ENCODE assay signal across 31 cellular contexts in the genomic region with DNA sequence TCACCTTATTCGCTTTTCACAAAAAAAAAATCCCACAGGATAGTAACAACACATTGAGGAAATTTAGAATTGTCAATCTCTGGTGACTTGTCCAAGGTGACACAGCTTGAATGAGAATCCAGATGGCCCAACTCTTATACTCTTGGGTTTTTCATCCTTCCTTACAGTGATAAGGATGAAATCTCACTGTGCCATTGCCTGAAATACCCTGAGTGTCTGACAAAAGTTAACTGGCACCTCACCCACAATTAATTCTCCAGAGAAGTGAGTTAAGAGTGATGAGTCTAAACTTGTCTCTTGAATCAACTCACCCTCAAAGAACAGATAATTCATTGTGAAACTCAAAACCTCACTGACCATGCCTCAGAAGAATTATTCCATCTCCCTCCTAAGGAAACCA. TPM values are rescaled to one million over a fixed set of nuclear protein-coding genes. Genes with fewer than 3 reads are reported as not detected.
"Had no signal": no experiment of that assay in that cellular context is flagged by ENCODE, and none has a peak within 500 bp of the region (broad histone marks: within the 10 kb centered on the region; RNA-seq: fewer than 3 reads in every experiment).

No MANE protein-coding gene starts in this region.

- H3K36me3 ChIP-seq: adrenal gland, ascending aorta had no signal

- H3K27me3 ChIP-seq: adrenal gland, ascending aorta had no signal

- H3K27ac ChIP-seq: adrenal gland, ascending aorta had no signal

- ATAC-seq: activated CD4-positive, alpha-beta T cell treated with anti-CD3 and anti-CD28 coated beads for 36 hours; activated CD8-positive, alpha-beta memory T cell treated with anti-CD3 and anti-CD28 coated beads, Interleukin-2, amount 10 ng/mL, durations not matched to agents 7 days and 5 days; activated CD8-positive, alpha-beta T cell treated with anti-CD3 and anti-CD28 coated beads, Interleukin-2, amount 10 ng/mL, durations not matched to agents 7 days and 5 days; activated naive CD8-positive, alpha-beta T cell treated with anti-CD3 and anti-CD28 coated beads, Interleukin-2, amount 50 U/mL, for 24 hours; esophagus mucosa; T-helper 17 cell had no signal

- DNase-seq: activated CD4-positive, alpha-beta memory T cell treated with anti-CD3 and anti-CD28 coated beads for 36 hours; activated CD4-positive, alpha-beta T cell treated with anti-CD3 and anti-CD28 coated beads for 36 hours; activated CD4-positive, alpha-beta T cell treated with anti-CD3 and anti-CD28 coated beads, Interleukin-2, amount 10 ng/mL, durations not matched to agents 24 days and 14 days; activated CD4-positive, CD25-positive, alpha-beta regulatory T cell; activated CD4-positive, CD25-positive, alpha-beta regulatory T cell treated with anti-CD3 and anti-CD28 coated beads, Interleukin-2, amount 50 U/mL, for 72 hours; activated CD8-positive, alpha-beta memory T cell treated with anti-CD3 and anti-CD28 coated beads, Interleukin-2, amount 10 ng/mL, durations not matched to agents 7 days and 5 days; activated CD8-positive, alpha-beta memory T cell treated with anti-CD3 and anti-CD28 coated beads, Interleukin-2, amount 50 U/mL, for 4 hours; activated CD8-positive, alpha-beta T cell treated with anti-CD3 and anti-CD28 coated beads, Interleukin-2, amount 10 ng/mL, durations not matched to agents 7 days and 5 days; activated effector memory CD4-positive, alpha-beta T cell treated with anti-CD3 and anti-CD28 coated beads, Interleukin-2, amount 50 U/mL, for 16 hours; activated naive CD4-positive, alpha-beta T cell treated with anti-CD3 and anti-CD28 coated beads for 36 hours; activated naive CD8-positive, alpha-beta T cell treated with anti-CD3 and anti-CD28 coated beads for 36 hours; activated naive CD8-positive, alpha-beta T cell treated with anti-CD3 and anti-CD28 coated beads, Interleukin-2, amount 50 U/mL, for 24 hours; activated T-cell treated with anti-CD3 and anti-CD28 coated beads, Interleukin-2, amount 50 U/mL, for 1 hour; activated T-cell treated with anti-CD3 and anti-CD28 coated beads, Interleukin-2, amount 50 U/mL, for 48 hours; adrenal gland; cortex of kidney; dermis blood vessel endothelial cell; effector CD4-positive, alpha-beta T cell; foreskin fibroblast; head of caudate nucleus; T-helper 1 cell; T-helper 17 cell; T1000 had no signal

- H3K4me1 ChIP-seq: adrenal gland, ascending aorta had no signal

- H3K4me3 ChIP-seq: adrenal gland, ascending aorta had no signal

- FAIRE-seq: endometrium, endothelial cell of umbilical vein, frontal cortex had no signal

RNA-seq across cellular contexts. Expression of a gene that starts 18.9 kb away (rescaled TPM):
- total RNA-seq: activated CD4-positive, alpha-beta memory T cell treated with anti-CD3 and anti-CD28 coated beads for 36 hours; activated CD4-positive, alpha-beta T cell treated with anti-CD3 and anti-CD28 coated beads for 36 hours; activated CD4-positive, alpha-beta T cell treated with anti-CD3 and anti-CD28 coated beads, Interleukin-2, amount 10 ng/mL, durations not matched to agents 24 days and 14 days; activated CD8-positive, alpha-beta memory T cell treated with anti-CD3 and anti-CD28 coated beads for 36 hours; activated CD8-positive, alpha-beta memory T cell treated with anti-CD3 and anti-CD28 coated beads, Interleukin-2, amount 10 ng/mL, durations not matched to agents 7 days and 5 days; activated CD8-positive, alpha-beta T cell treated with anti-CD3 and anti-CD28 coated beads, Interleukin-2, amount 10 ng/mL, durations not matched to agents 7 days and 5 days; activated naive CD4-positive, alpha-beta T cell treated with anti-CD3 and anti-CD28 coated beads for 36 hours; activated naive CD8-positive, alpha-beta T cell treated with anti-CD3 and anti-CD28 coated beads for 36 hours; activated T-helper 1 cell treated with anti-CD3 and anti-CD28 coated beads, Interleukin-12 subunit alpha, Interleukin-12 subunit beta, Interleukin-2, Interleukin-4 antibody, amounts not matched to agents 30 ng/mL and 10 ng/mL and 1 ng/mL, durations not matched to agents 14 hours and 24 hours and 36 hours; activated T-helper 2 cell treated with anti-CD3 and anti-CD28 coated beads, Interferon-gamma antibody, Interleukin-2, Interleukin-4, amounts not matched to agents 10 μg/mL and 5 μg/mL and 100 μg/mL, durations not matched to agents 14 hours and 24 hours and 36 hours; ascending aorta; dermis blood vessel endothelial cell; endothelial cell of umbilical vein; esophagus mucosa; T-helper 17 cell had no signal
- polyA plus RNA-seq: endothelial cell of umbilical vein had no signal
